ENCODE assay signal across 8 cellular contexts in genomic region chr3:72887378-72887722, GRCh38. TPM values are rescaled to one million over a fixed set of nuclear protein-coding genes. Genes with fewer than 3 reads are reported as not detected.
DNase-seq lines count a peak whose midpoint lies in the region; ATAC-seq, FAIRE-seq and TF ChIP-seq lines count a peak whose summit lies in the region.

No MANE protein-coding gene starts in this region.

- H3K36me3 ChIP-seq in effector memory CD4-positive, alpha-beta T cell (ENCODE audit: control insufficient read depth, insufficient read depth, low read length), result no peaks in the 10 kb centered on the region
- no peaks in the 10 kb centered on the region for H3K36me3 ChIP-seq in neural progenitor cell

- no peak for TF ChIP-seq CTCF in CD4-positive, alpha-beta T cell (IDR thresholded peaks at IDR 0.05)
- TF ChIP-seq CTCF in neural progenitor cell (IDR thresholded peaks at IDR 0.05), result no peak

- H3K27ac Mint-ChIP-seq in CD4-positive, alpha-beta T cell, result no peak overlapping the region
- no peak overlapping the region for H3K27ac Mint-ChIP-seq in neural progenitor cell

- no peak overlapping the region for H3K9ac ChIP-seq in neural progenitor cell

- CTCF ChIA-PET in CD4-positive, alpha-beta T cell (lab: Charles Lee), result no interaction called here

- peak overlapping the region; percentile 85 for H3K4me3 Mint-ChIP-seq in CD4-positive, alpha-beta T cell
- peak overlapping the region; percentile 82 for H3K4me3 Mint-ChIP-seq in neural progenitor cell

- ATAC-seq in CD4-positive, alpha-beta T cell (ENCODE audit: poor library complexity), result no peak
- ATAC-seq in HG03108 (IDR thresholded peaks at IDR 0.05; ENCODE audit: unreplicated experiment) (no peak), GM21723 (IDR thresholded peaks at IDR 0.05; ENCODE audit: unreplicated experiment) (no peak)

- no peaks in the 10 kb centered on the region for H3K36me3 Mint-ChIP-seq in CD4-positive, alpha-beta T cell (ENCODE audit: low read depth)
- H3K36me3 Mint-ChIP-seq in neural progenitor cell, result no peaks in the 10 kb centered on the region

- no peaks in the 10 kb centered on the region for H3K79me2 ChIP-seq in neural progenitor cell (ENCODE audit: low read depth)

- POLR2A ChIA-PET in CD4-positive, alpha-beta T cell (lab: Charles Lee), result interaction anchor here (1.5 kb wide), 1 partner anchor 10 kb away, joined by 3 read pairs; no protein-coding TSS in a partner anchor

- H3K27ac ChIP-seq in CD4-positive, alpha-beta T cell (ENCODE audit: low read depth, low read length), result no peak overlapping the region
- no peak overlapping the region for H3K27ac ChIP-seq in effector memory CD4-positive, alpha-beta T cell (ENCODE audit: insufficient read depth, low read length, poor library complexity, severe bottlenecking)
- H3K27ac ChIP-seq in neural progenitor cell, result no peak overlapping the region

- H3K27me3 ChIP-seq in CD4-positive, alpha-beta T cell (ENCODE audit: control insufficient read depth, insufficient read depth, low read length), result peaks cover 55% of the 10 kb centered on the region
- H3K27me3 ChIP-seq in effector memory CD4-positive, alpha-beta T cell (replicated peaks; ENCODE audit: control insufficient read depth, insufficient read depth, low read length, poor library complexity, severe bottlenecking), result peaks cover 16% of the 10 kb centered on the region
- peaks cover 65% of the 10 kb centered on the region for H3K27me3 ChIP-seq in neural progenitor cell

- no peak for FAIRE-seq in frontal cortex (lab: Jason Lieb, UNC)

- H3K4me3 ChIP-seq in effector memory CD4-positive, alpha-beta T cell (ENCODE audit: insufficient read depth, low read depth, low read length, poor library complexity, severe bottlenecking), result peak overlapping the region; percentile 28
- peak overlapping the region; percentile 37 for H3K4me3 ChIP-seq in neural progenitor cell

- peaks cover 22% of the 10 kb centered on the region for H3K4me1 Mint-ChIP-seq in CD4-positive, alpha-beta T cell (ENCODE audit: low read depth)
- H3K4me1 Mint-ChIP-seq in neural progenitor cell, result peaks cover 41% of the 10 kb centered on the region

- no peaks in the 10 kb centered on the region for H3K4me1 ChIP-seq in effector memory CD4-positive, alpha-beta T cell (ENCODE audit: control insufficient read depth, insufficient read depth, low read length, poor library complexity, severe bottlenecking)
- peaks cover 41% of the 10 kb centered on the region for H3K4me1 ChIP-seq in neural progenitor cell

- H4K20me1 ChIP-seq in neural progenitor cell (ENCODE audit: low read depth), result peaks cover 22% of the 10 kb centered on the region

- peaks cover 83% of the 10 kb centered on the region for H3K27me3 Mint-ChIP-seq in CD4-positive, alpha-beta T cell
- peaks cover 52% of the 10 kb centered on the region for H3K27me3 Mint-ChIP-seq in neural progenitor cell (ENCODE audit: insufficient read depth, low read depth)

- H2AFZ ChIP-seq in neural progenitor cell (replicated peaks), result no peak overlapping the region

- peaks cover 26% of the 10 kb centered on the region for H3F3A ChIP-seq in neural progenitor cell (ENCODE audit: low read depth)

- H3K4me2 ChIP-seq in neural progenitor cell, result peak overlapping the region; percentile 72

- no peak for DNase-seq in CD4-positive, alpha-beta T cell
- DNase-seq in NCI-H69 (lab: John Stamatoyannopoulos, UW) (peak; percentile 29), neural progenitor cell (ENCODE audit: low spot score) (no peak), iPS-NIHi11 (ENCODE audit: low spot score) (no peak), frontal cortex (ENCODE audit: low spot score in 2 of 2) (no peak)
- DNase-seq in effector memory CD4-positive, alpha-beta T cell, result no peak

- intact Hi-C loops in CD4-positive, alpha-beta T cell (cut with DNase I, micrococcal nuclease), result no loop called here

- peaks cover 4% of the 10 kb centered on the region for H3K9me3 Mint-ChIP-seq in CD4-positive, alpha-beta T cell
- peaks cover 9% of the 10 kb centered on the region for H3K9me3 Mint-ChIP-seq in neural progenitor cell

- peaks cover 6% of the 10 kb centered on the region for H3K9me3 ChIP-seq in CD4-positive, alpha-beta T cell (ENCODE audit: control insufficient read depth, low read length)
- H3K9me3 ChIP-seq in effector memory CD4-positive, alpha-beta T cell (ENCODE audit: control insufficient read depth, low read length), result no peaks in the 10 kb centered on the region
- H3K9me3 ChIP-seq in neural progenitor cell (ENCODE audit: low read depth), result no peaks in the 10 kb centered on the region

RNA-seq across cellular contexts. Expression of gene GXYLT2, which starts 0.5 kb away (rescaled TPM):
- under 1 TPM in 1 of 2 experiments, not detected in 1; 0.08 TPM for total RNA-seq in CD4-positive, alpha-beta T cell
- 1.5 and 3.6 TPM in 2 replicates for total RNA-seq in neural progenitor cell (ENCODE audit: low replicate concordance)
- 2.4 TPM for total RNA-seq in frontal cortex

RNA-seq across cellular contexts. Expression of gene SHQ1, which starts 39.1 kb away (rescaled TPM):
- 10 to 100 TPM in 1 of 2 experiments, 1 to 10 TPM in 1; 9.4 to 13.1 TPM for total RNA-seq in CD4-positive, alpha-beta T cell
- total RNA-seq in neural progenitor cell (ENCODE audit: low replicate concordance) (18.5 and 21.3 TPM in 2 replicates), frontal cortex (15.9 TPM)
